12 cellular contexts compared by ENCODE assay signal in the genomic region with DNA sequence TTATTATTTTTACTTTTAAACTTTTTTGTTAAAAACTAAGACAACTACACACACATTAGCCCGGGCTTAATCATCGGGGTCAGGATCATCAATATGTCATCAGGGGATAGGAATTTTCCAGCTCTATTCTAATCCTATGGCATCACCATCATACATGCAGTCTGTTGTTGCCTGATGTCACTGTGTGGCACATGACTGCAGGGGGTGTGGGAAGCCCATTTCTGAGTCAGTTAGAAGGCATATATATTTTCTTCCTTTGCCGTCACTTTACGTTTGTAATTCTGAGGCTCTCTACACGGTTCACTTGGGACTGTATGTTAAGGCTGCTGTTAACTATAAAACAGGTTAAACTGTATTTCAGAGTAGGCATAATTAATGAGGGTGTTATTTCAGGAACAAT.
DNase-seq lines count a peak whose midpoint lies in the region; ATAC-seq and TF ChIP-seq lines count a peak whose summit lies in the region.
"Had no signal": no experiment of that assay in that cellular context is flagged by ENCODE, and none has a peak within 500 bp of the region (broad histone marks: within the 10 kb centered on the region; RNA-seq: fewer than 3 reads in every experiment).

No MANE protein-coding gene starts in this region.

- no peaks in the 10 kb centered on the region for H3K36me3 Mint-ChIP-seq in CD14-positive monocyte

- no peak overlapping the region for H3K4me3 Mint-ChIP-seq in CD14-positive monocyte
- H3K4me3 Mint-ChIP-seq: activated T-cell treated with anti-CD3 and anti-CD28 coated beads, Interleukin-2, amount 50 U/mL, for 72 hours; effector memory CD8-positive, alpha-beta T cell had no signal

- H3K4me3 ChIP-seq in NB4 (ENCODE audit: low read depth, low read length), result no peak overlapping the region
- H3K4me3 ChIP-seq in mesodermal cell (ENCODE audit: extremely low read depth, insufficient read depth, low read length, poor library complexity, severe bottlenecking), result no peak overlapping the region
- H3K4me3 ChIP-seq in BE2C (ENCODE audit: low read depth, low read length), result no peak overlapping the region
- H3K4me3 ChIP-seq: left ventricle myocardium inferior had no signal

- H3K27ac ChIP-seq in mesodermal cell (ENCODE audit: low read depth, low read length, severe bottlenecking), result peak overlapping the region; percentile 74
- H3K27ac ChIP-seq: left ventricle myocardium inferior had no signal

- 82 to 83% methylated on average over 2 to 3 of the region's 5 CpGs for WGBS in mesodermal cell (ENCODE audit: insufficient coverage in 2 of 2), 2 experiments

- H3K9me3 Mint-ChIP-seq in CD14-positive monocyte, result no peaks in the 10 kb centered on the region
- H3K9me3 Mint-ChIP-seq: activated T-cell treated with anti-CD3 and anti-CD28 coated beads, Interleukin-2, amount 50 U/mL, for 72 hours; effector memory CD8-positive, alpha-beta T cell had no signal

- H3K4me1 ChIP-seq in mesodermal cell (ENCODE audit: control insufficient read depth, insufficient read depth, low read length, poor library complexity, severe bottlenecking) (peaks cover 21% of the 10 kb centered on the region), BE2C (no peaks in the 10 kb centered on the region)

- H3K4me1 Mint-ChIP-seq in CD14-positive monocyte, result peaks cover 69% of the 10 kb centered on the region

- peak overlapping the region in 4 of 7 donors; percentile 19 to 66 (median 55) for H3K27ac Mint-ChIP-seq in CD14-positive monocyte
- H3K27ac Mint-ChIP-seq: activated T-cell treated with anti-CD3 and anti-CD28 coated beads, Interleukin-2, amount 50 U/mL, for 72 hours; effector memory CD8-positive, alpha-beta T cell had no signal

- H3K27me3 Mint-ChIP-seq in CD14-positive monocyte (ENCODE audit: low read depth in 3 of 3), result no peaks in the 10 kb centered on the region
- H3K27me3 Mint-ChIP-seq: effector memory CD8-positive, alpha-beta T cell had no signal

- TF ChIP-seq CTCF in CD14-positive monocyte (IDR thresholded peaks at IDR 0.05) (no peak), NB4 (IDR thresholded peaks at IDR 0.05; ENCODE audit: low read depth, low read length) (no peak), BE2C (IDR thresholded peaks at IDR 0.05; ENCODE audit: low read depth, low read length) (no peak)

- no peak for ATAC-seq in GM21576 (IDR thresholded peaks at IDR 0.05; ENCODE audit: unreplicated experiment)
- ATAC-seq: activated T-cell treated with anti-CD3 and anti-CD28 coated beads, Interleukin-2, amount 50 U/mL, for 72 hours; effector memory CD8-positive, alpha-beta T cell; right cardiac atrium had no signal

- DNase-seq in CD14-positive monocyte (ENCODE audit: low spot score) (peak; percentile 72), NB4 (ENCODE audit: low read depth) (peak; percentile 38), brain pericyte (ENCODE audit: low read depth, low spot score) (peak; percentile 58), BE2C (no peak), inferior parietal cortex (ENCODE audit: extremely low spot score) (no peak)
- DNase-seq in activated naive CD4-positive, alpha-beta T cell (lab: John Stamatoyannopoulos, UW), result no peak
- DNase-seq: activated T-cell treated with anti-CD3 and anti-CD28 coated beads, Interleukin-2, amount 50 U/mL, for 72 hours; effector memory CD8-positive, alpha-beta T cell; left ventricle myocardium inferior; right cardiac atrium had no signal

- no peaks in the 10 kb centered on the region for H3K9me3 ChIP-seq in mesodermal cell (ENCODE audit: control insufficient read depth, low read length)
- H3K9me3 ChIP-seq in BE2C, result no peaks in the 10 kb centered on the region
- H3K9me3 ChIP-seq: left ventricle myocardium inferior had no signal

- TF ChIP-seq POLR2A in NB4 (IDR thresholded peaks at IDR 0.05; ENCODE audit: extremely low read depth, insufficient read length), result no peak

- intact Hi-C loops in CD14-positive monocyte (cut with micrococcal nuclease), result loop anchor here in 1 of 2 donors (10.0 kb wide), 1 partner anchor 68 kb away; no protein-coding TSS in a partner anchor

- H3K27me3 ChIP-seq in BE2C, result no peaks in the 10 kb centered on the region

- H3K36me3 ChIP-seq in mesodermal cell (ENCODE audit: control insufficient read depth, insufficient read depth, low read length), result no peaks in the 10 kb centered on the region
- H3K36me3 ChIP-seq in BE2C, result no peaks in the 10 kb centered on the region
- H3K36me3 ChIP-seq: left ventricle myocardium inferior had no signal

Comparison
In these comparisons a context has a peak if more than half of its experiments do, and no peak if none do; other contexts are left out.
1. DNase-seq: peak in CD14-positive monocyte (single experiment), NB4 (single experiment) and brain pericyte (single experiment); none in BE2C (single experiment), activated naive CD4-positive, alpha-beta T cell (0 of 4) and inferior parietal cortex (single experiment).